Comparison of ENCODE assay signal across 8 cellular contexts in genomic region chr9:131678499-131679111, GRCh38.
DNase-seq lines count a peak whose midpoint lies in the region; ATAC-seq and TF ChIP-seq lines count a peak whose summit lies in the region.

No MANE protein-coding gene starts in this region.

- intact Hi-C loops in Calu3 (cut with micrococcal nuclease; ENCODE audit: unreplicated experiment), result no loop called here

- H3K4me3 Mint-ChIP-seq in Calu3 (ENCODE audit: low read depth, unreplicated experiment), result peak overlapping the region; percentile 23

- no peak overlapping the region for H3K27ac ChIP-seq in iPS-18a (ENCODE audit: low read length)

- H3K4me3 ChIP-seq in iPS-18a (ENCODE audit: low read length), result peak overlapping the region; percentile 13

- CTCF ChIA-PET in Calu3 (lab: Charles Lee), result interaction anchor here (0.9 to 1.3 kb wide), 3 partner anchors 20 to 55 kb away, joined by 3 to 4 read pairs (median 3); no protein-coding TSS in a partner anchor

- H3K9me3 Mint-ChIP-seq in Calu3 (ENCODE audit: low read depth, unreplicated experiment), result no peaks in the 10 kb centered on the region

- H3K27ac Mint-ChIP-seq in Calu3 (ENCODE audit: unreplicated experiment), result peak overlapping the region; percentile 51

- H3K27me3 Mint-ChIP-seq in Calu3 (ENCODE audit: unreplicated experiment), result no peaks in the 10 kb centered on the region

- H3K36me3 ChIP-seq in iPS-18a (ENCODE audit: control insufficient read depth, low read depth, low read length), result no peaks in the 10 kb centered on the region

- H3K27me3 ChIP-seq in iPS-18a (ENCODE audit: control insufficient read depth, insufficient read depth, low read length), result no peaks in the 10 kb centered on the region

- no TSS peak for BruUV-seq in Calu3 (replicated peaks; lab: Mats Ljungman, UMichigan)

- H3K4me1 Mint-ChIP-seq in Calu3 (ENCODE audit: low read depth, unreplicated experiment), result peaks cover 27% of the 10 kb centered on the region

- DNase-seq in Calu3, result peak; percentile 62
- DNase-seq in HS-5 (ENCODE audit: low read depth), result peak; percentile 92
- peak; percentile 57 for DNase-seq in T follicular helper cell (ENCODE audit: low read depth)
- peak; percentile 81 for DNase-seq in amniotic stem cell (lab: John Stamatoyannopoulos, UW)
- peak; percentile 54 to 71 for DNase-seq in stimulated activated CD4-positive, alpha-beta T cell treated with anti-CD3 and anti-CD28 coated beads, Interleukin-12 subunit alpha, Interleukin-12 subunit beta, amount 100 ng/mL, for 24 hours (ENCODE audit: low read depth in 2 of 2)
- no peak for DNase-seq in pons (ENCODE audit: low spot score)

- H3K9ac ChIP-seq in iPS-18a (ENCODE audit: low read length), result no peak overlapping the region

- ATAC-seq in GM21390 (IDR thresholded peaks at IDR 0.05; ENCODE audit: unreplicated experiment), result peak; percentile 68

- peaks cover 5% of the 10 kb centered on the region for H3K36me3 Mint-ChIP-seq in Calu3 (ENCODE audit: insufficient read depth, unreplicated experiment)

- peaks cover 68% of the 10 kb centered on the region for H3K4me1 ChIP-seq in iPS-18a (ENCODE audit: control insufficient read depth, low read depth, low read length)

- TF ChIP-seq CTCF in Calu3 (IDR thresholded peaks at IDR 0.05; ENCODE audit: unreplicated experiment), result no peak

- no peaks in the 10 kb centered on the region for H3K9me3 ChIP-seq in iPS-18a (ENCODE audit: control insufficient read depth, low read depth, low read length)
